8 cellular contexts compared by ENCODE assay signal in the genomic region with DNA sequence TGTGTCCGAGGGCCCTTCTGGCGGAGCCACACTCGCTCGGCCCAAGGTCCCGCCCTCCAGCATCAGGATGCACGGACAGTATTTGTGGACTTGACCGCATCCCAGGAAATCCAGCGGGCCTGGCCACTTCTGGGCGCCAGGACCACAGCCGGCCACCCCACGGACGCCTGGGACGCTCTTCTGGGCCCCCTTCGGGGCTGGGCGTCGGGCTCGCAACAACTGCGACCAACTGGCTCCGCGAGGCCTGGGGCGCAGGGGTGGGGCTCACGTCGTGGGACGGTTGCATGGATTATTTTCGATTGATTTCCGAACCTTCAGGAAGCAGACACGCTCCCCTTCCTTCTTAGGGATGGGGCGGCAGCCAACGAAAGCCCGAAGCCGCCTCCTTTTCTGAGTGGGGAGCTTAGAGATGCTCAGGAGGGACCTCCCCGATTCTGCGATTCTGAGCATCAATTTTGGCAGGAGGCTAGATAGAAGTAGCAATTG. TPM values are rescaled to one million over a fixed set of nuclear protein-coding genes. Genes with fewer than 3 reads are reported as not detected.
A peak's percentile ranks its signal among the peaks of the same experiment; 100 is the strongest.
DNase-seq lines count a peak whose midpoint lies in the region; ATAC-seq, FAIRE-seq and TF ChIP-seq lines count a peak whose summit lies in the region.

No MANE protein-coding gene starts in this region.

- TF ChIP-seq CTCF in A549 (IDR thresholded peaks at IDR 0.05) (no peak), heart right ventricle (IDR thresholded peaks at IDR 0.05) (no peak)

- peak overlapping the region; percentile 75 to 99 for H3K27ac ChIP-seq in A549
- H3K27ac ChIP-seq in heart right ventricle, result peak overlapping the region in 9 of 10 donors; percentile 84 to 95 (median 92)

- no peak for TF ChIP-seq POLR2A in A549 (IDR thresholded peaks at IDR 0.05; ENCODE audit: low read length)

- peak overlapping the region; percentile 74 for H3K4me2 ChIP-seq in A549

- peak overlapping the region; percentile 68 for H3K4me3 ChIP-seq in A549
- peak overlapping the region; percentile 64 to 94 (median 80) for H3K4me3 ChIP-seq in heart right ventricle

- intact Hi-C loops in heart right ventricle (cut with DNase I), result loop anchor here in 2 of 10 donors (1.0 to 2.0 kb wide), 2 partner anchors 14 kb away; partner anchors contain the start of gene MTMR6 (in 2 of the 2)

- H3K9me3 ChIP-seq in A549 (no peaks in the 10 kb centered on the region), heart right ventricle (no peaks in the 10 kb centered on the region)

- CTCF ChIA-PET in A549 (lab: Yijun Ruan, JAX), result interaction anchor here (2.1 kb wide), 1 partner anchor 11 kb away, joined by 5 read pairs; no protein-coding TSS in a partner anchor
- CTCF ChIA-PET in activated naive CD4-positive, alpha-beta T cell treated with anti-CD3 and anti-CD28 coated beads, Interleukin-2, amount 10 ng/mL, durations not matched to agents 7 days and 5 days (lab: Charles Lee), result no interaction called here

- TF ChIP-seq RAD21 in A549 (conservative IDR thresholded peaks at IDR 0.05 in 1 of 2, IDR thresholded peaks at IDR 0.05 in 1 of 2), result no peak

- peaks cover 0 to 22% (median 0%) of the 10 kb centered on the region in 9 donors for H3K36me3 ChIP-seq in heart right ventricle

- H3K4me1 ChIP-seq in A549 (peaks cover 12% of the 10 kb centered on the region; the same call in 2 of the 3 replicates), heart right ventricle (peaks cover 0 to 32% (median 20%) of the 10 kb centered on the region in 9 donors)

- 74% methylated on average over 20 of the region's 33 CpGs for WGBS in A549 (ENCODE audit: missing lambda C conversion rate)
- 11 to 15% methylated on average over 33 of the region's 33 CpGs for WGBS in heart right ventricle, 2 donors

- no peak for FAIRE-seq in A549 (lab: Jason Lieb, UNC)

- peaks cover 0 to 13% (median 7%) of the 10 kb centered on the region in 7 donors for H3K27me3 ChIP-seq in heart right ventricle

- H3K4me1 Mint-ChIP-seq in activated naive CD4-positive, alpha-beta T cell treated with anti-CD3 and anti-CD28 coated beads, Interleukin-2, amount 10 ng/mL, durations not matched to agents 7 days and 5 days, result peaks cover 46% of the 10 kb centered on the region

- peaks cover 19% of the 10 kb centered on the region for H3K27me3 Mint-ChIP-seq in activated naive CD4-positive, alpha-beta T cell treated with anti-CD3 and anti-CD28 coated beads, Interleukin-2, amount 10 ng/mL, durations not matched to agents 7 days and 5 days

- no peak for DNase-seq in A549 (ENCODE audit: low read depth in 1 of 2, low spot score in 1 of 2)
- DNase-seq in activated naive CD4-positive, alpha-beta T cell treated with anti-CD3 and anti-CD28 coated beads, Interleukin-2, amount 10 ng/mL, durations not matched to agents 7 days and 5 days, result peak; percentile 51
- peak; percentile 38 to 46 for DNase-seq in heart right ventricle
- DNase-seq in retina, result peak; percentile 87
- no peak for DNase-seq in DMS 273 (lab: John Stamatoyannopoulos, UW; ENCODE audit: unreplicated experiment)
- no peak for DNase-seq in NAMALWA (ENCODE audit: low spot score)

- peak overlapping the region; percentile 96 for H3K27ac Mint-ChIP-seq in activated naive CD4-positive, alpha-beta T cell treated with anti-CD3 and anti-CD28 coated beads, Interleukin-2, amount 10 ng/mL, durations not matched to agents 7 days and 5 days

- peak overlapping the region; percentile 96 for H3K4me3 Mint-ChIP-seq in activated naive CD4-positive, alpha-beta T cell treated with anti-CD3 and anti-CD28 coated beads, Interleukin-2, amount 10 ng/mL, durations not matched to agents 7 days and 5 days

- no peaks in the 10 kb centered on the region for H3K9me3 Mint-ChIP-seq in activated naive CD4-positive, alpha-beta T cell treated with anti-CD3 and anti-CD28 coated beads, Interleukin-2, amount 10 ng/mL, durations not matched to agents 7 days and 5 days

- peak in 1 of 2 experiments; percentile 35; a peak in 3 of 6 replicates for ATAC-seq in A549
- ATAC-seq in GM19438 (IDR thresholded peaks at IDR 0.05; ENCODE audit: low read depth, unreplicated experiment), result peak; percentile 8
- peak; percentile 16 for ATAC-seq in HG03565 (IDR thresholded peaks at IDR 0.05; ENCODE audit: unreplicated experiment)
- peak; percentile 11 to 63 (median 36) for ATAC-seq in heart right ventricle

- POLR2A ChIA-PET in A549 (lab: Yijun Ruan, JAX), result no interaction called here

- no peak for TF ChIP-seq EP300 in A549 (IDR thresholded peaks at IDR 0.05)

- H3K36me3 Mint-ChIP-seq in activated naive CD4-positive, alpha-beta T cell treated with anti-CD3 and anti-CD28 coated beads, Interleukin-2, amount 10 ng/mL, durations not matched to agents 7 days and 5 days, result peaks cover 22% of the 10 kb centered on the region

TF ChIP-seq in A549, 52 proteins besides CTCF, POLR2A, EP300 and RAD21:
- TF ChIP-seq ESRRA (IDR thresholded peaks at IDR 0.05; ENCODE audit: borderline replicate concordance, low read length), result no peak
- no peak for TF ChIP-seq EHMT2 (IDR thresholded peaks at IDR 0.05; ENCODE audit: low read depth)
- TF ChIP-seq SREBF2 (IDR thresholded peaks at IDR 0.05), result no peak
- no peak for TF ChIP-seq HOXB5 (CRISPR knock-in tag; IDR thresholded peaks at IDR 0.05)
- no peak for TF ChIP-seq MAFK (IDR thresholded peaks at IDR 0.05; ENCODE audit: partially characterized antibody)
- no peak for TF ChIP-seq FOSL2 (IDR thresholded peaks at IDR 0.05)
- no peak for TF ChIP-seq FOSL2 (CRISPR knock-in tag; IDR thresholded peaks at IDR 0.05)
- TF ChIP-seq, protein P1, sequence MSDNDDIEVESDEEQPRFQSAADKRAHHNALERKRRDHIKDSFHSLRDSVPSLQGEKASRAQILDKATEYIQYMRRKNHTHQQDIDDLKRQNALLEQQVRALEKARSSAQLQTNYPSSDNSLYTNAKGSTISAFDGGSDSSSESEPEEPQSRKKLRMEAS (IDR thresholded peaks at IDR 0.05), result no peak
- TF ChIP-seq, protein P2, sequence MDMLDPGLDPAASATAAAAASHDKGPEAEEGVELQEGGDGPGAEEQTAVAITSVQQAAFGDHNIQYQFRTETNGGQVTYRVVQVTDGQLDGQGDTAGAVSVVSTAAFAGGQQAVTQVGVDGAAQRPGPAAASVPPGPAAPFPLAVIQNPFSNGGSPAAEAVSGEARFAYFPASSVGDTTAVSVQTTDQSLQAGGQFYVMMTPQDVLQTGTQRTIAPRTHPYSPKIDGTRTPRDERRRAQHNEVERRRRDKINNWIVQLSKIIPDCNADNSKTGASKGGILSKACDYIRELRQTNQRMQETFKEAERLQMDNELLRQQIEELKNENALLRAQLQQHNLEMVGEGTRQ (IDR thresholded peaks at IDR 0.05), result no peak
- no peak for TF ChIP-seq HOXA7 (CRISPR knock-in tag; IDR thresholded peaks at IDR 0.05)
- TF ChIP-seq POLR2AphosphoS2 (conservative IDR thresholded peaks at IDR 0.05; ENCODE audit: low read length), result no peak
- TF ChIP-seq PBX3 (IDR thresholded peaks at IDR 0.05), result no peak
- TF ChIP-seq BCL3 (IDR thresholded peaks at IDR 0.05), result no peak
- no peak for TF ChIP-seq E2F6 (IDR thresholded peaks at IDR 0.05; ENCODE audit: borderline replicate concordance, low read depth)
- TF ChIP-seq BHLHE40 (IDR thresholded peaks at IDR 0.05; ENCODE audit: low read depth, low read length), result no peak
- TF ChIP-seq JUNB (IDR thresholded peaks at IDR 0.05), result no peak
- no peak for TF ChIP-seq CHD2 (IDR thresholded peaks at IDR 0.05; ENCODE audit: low read length, partially characterized antibody)
- no peak for TF ChIP-seq CEBPB (IDR thresholded peaks at IDR 0.05)

RNA-seq across cellular contexts. Expression of gene NUP58, which starts 0.5 kb away (rescaled TPM):
- 46.4 and 55.6 TPM in 2 replicates for polyA plus RNA-seq in A549 (2011; rRNA removed)
- polyA plus RNA-seq in A549 (2012; cell fraction: cytosol; rRNA removed), result 15.1 and 20.2 TPM in 2 replicates
- polyA plus RNA-seq in A549 (2012; cell fraction: nucleus; rRNA removed), result 10.6 and 12.7 TPM in 2 replicates
- polyA plus RNA-seq in A549 (2017; fragmentation: RNase III; extraction: RNeasy Plus Mini Kit Qiagen cat#74134 plus additional on column Dnase treatment), result 19.6 to 20.1 TPM (median 20.0 TPM) in 3 replicates
- 48.8 and 52.7 TPM in 2 replicates for polyA minus RNA-seq in A549 (2011; rRNA and poly(A)+ RNA removed)
- 10 to 100 TPM; 21.2 to 29.5 (median 26.5) TPM for total RNA-seq in heart right ventricle
- polyA plus RNA-seq in heart right ventricle, result 10 to 100 TPM in 1 of 2 donors, 1 to 10 TPM in 1; 8.9 to 10.9 TPM

RNA-seq across cellular contexts. Expression of gene MTMR6, which starts 13.6 kb away (rescaled TPM):
- polyA plus RNA-seq in A549 (2011; rRNA removed) (15.1 and 22.4 TPM in 2 replicates), A549 (2017; fragmentation: RNase III; extraction: RNeasy Plus Mini Kit Qiagen cat#74134 plus additional on column Dnase treatment) (8.7 to 9.1 TPM (median 8.8 TPM) in 3 replicates), heart right ventricle (1 to 10 TPM; 4.0 to 7.7 TPM)
- polyA plus RNA-seq in A549 (2012; cell fraction: cytosol; rRNA removed), result 3.0 and 3.2 TPM in 2 replicates
- polyA plus RNA-seq in A549 (2012; cell fraction: nucleus; rRNA removed), result 1.7 and 2.6 TPM in 2 replicates
- polyA minus RNA-seq in A549 (2011; rRNA and poly(A)+ RNA removed), result 5.5 and 5.8 TPM in 2 replicates
- total RNA-seq in heart right ventricle, result 10 to 100 TPM; 15.3 to 19.5 (median 17.9) TPM

Comparison
In these comparisons a context has a peak if more than half of its experiments do, and no peak if none do; other contexts are left out.
1. DNase-seq: peak in activated naive CD4-positive, alpha-beta T cell treated with anti-CD3 and anti-CD28 coated beads, Interleukin-2, amount 10 ng/mL, durations not matched to agents 7 days and 5 days (single experiment), heart right ventricle (2 of 2) and retina (single experiment); none in A549 (0 of 2), DMS 273 (single experiment) and NAMALWA (single experiment).